In the genomic region with DNA sequence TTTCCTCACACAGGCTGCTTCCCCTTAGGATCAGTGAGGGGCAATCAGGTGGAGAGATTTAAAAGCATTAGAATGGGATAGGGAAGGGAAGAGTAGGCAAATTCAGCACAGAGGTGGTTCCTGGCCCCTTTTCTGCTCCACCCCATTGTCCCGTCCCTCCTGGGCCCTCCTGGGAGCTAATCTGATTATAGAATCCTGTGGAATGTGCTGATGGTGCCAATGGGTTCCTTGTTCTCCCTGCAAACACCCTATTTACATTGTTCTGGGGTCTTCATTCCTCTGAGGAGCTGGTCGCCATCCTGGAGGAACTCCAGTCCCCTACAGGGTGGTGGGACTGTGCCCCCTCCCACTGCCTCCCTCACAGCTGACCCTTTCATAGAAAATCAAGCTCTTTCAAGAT, we compare ENCODE assay signal across 13 cellular contexts.
"Had no signal": no experiment of that assay in that cellular context is flagged by ENCODE, and none has a peak within 500 bp of the region (broad histone marks: within the 10 kb centered on the region; RNA-seq: fewer than 3 reads in every experiment).

No MANE protein-coding gene starts in this region.

- H3K4me3 ChIP-seq: cardiac muscle cell, colonic mucosa, hepatocyte, lower lobe of right lung, pancreas, stomach, thoracic aorta had no signal

- H3K4me3 Mint-ChIP-seq: activated T-cell treated with anti-CD3 and anti-CD28 coated beads, Interleukin-2, amount 50 U/mL, for 72 hours; nephron progenitor cell had no signal

- H3K27ac ChIP-seq: cardiac muscle cell, colonic mucosa, epithelial cell of prostate, hepatocyte, lower lobe of right lung, pancreas, stomach, thoracic aorta had no signal

- H3K9me3 ChIP-seq: pancreas had no signal

- H3K4me1 ChIP-seq: colonic mucosa, lower lobe of right lung, pancreas, stomach had no signal

- H3K9me3 Mint-ChIP-seq: activated T-cell treated with anti-CD3 and anti-CD28 coated beads, Interleukin-2, amount 50 U/mL, for 72 hours had no signal

- H3K79me2 ChIP-seq: hepatocyte had no signal

- H3K27ac Mint-ChIP-seq: activated T-cell treated with anti-CD3 and anti-CD28 coated beads, Interleukin-2, amount 50 U/mL, for 72 hours; nephron progenitor cell had no signal

- H3K27me3 ChIP-seq: colonic mucosa, hepatocyte, pancreas had no signal

- H3K36me3 ChIP-seq: cardiac muscle cell, colonic mucosa, lower lobe of right lung, pancreas, stomach, thoracic aorta had no signal

- H2AFZ ChIP-seq: hepatocyte had no signal

- DNase-seq: activated CD4-positive, CD25-positive, alpha-beta regulatory T cell; activated T-cell treated with anti-CD3 and anti-CD28 coated beads, Interleukin-2, amount 50 U/mL, for 72 hours; effector memory CD4-positive, alpha-beta T cell; lower lobe of right lung; nephron progenitor cell had no signal

- ATAC-seq: activated T-cell treated with anti-CD3 and anti-CD28 coated beads, Interleukin-2, amount 50 U/mL, for 72 hours; pancreas; SK-N-SH treated with all-trans-retinoic acid at 6 μM for 48 hours had no signal

- H3K4me2 ChIP-seq: hepatocyte had no signal
